Comparison of ENCODE assay signal across 12 cellular contexts in the genomic region with DNA sequence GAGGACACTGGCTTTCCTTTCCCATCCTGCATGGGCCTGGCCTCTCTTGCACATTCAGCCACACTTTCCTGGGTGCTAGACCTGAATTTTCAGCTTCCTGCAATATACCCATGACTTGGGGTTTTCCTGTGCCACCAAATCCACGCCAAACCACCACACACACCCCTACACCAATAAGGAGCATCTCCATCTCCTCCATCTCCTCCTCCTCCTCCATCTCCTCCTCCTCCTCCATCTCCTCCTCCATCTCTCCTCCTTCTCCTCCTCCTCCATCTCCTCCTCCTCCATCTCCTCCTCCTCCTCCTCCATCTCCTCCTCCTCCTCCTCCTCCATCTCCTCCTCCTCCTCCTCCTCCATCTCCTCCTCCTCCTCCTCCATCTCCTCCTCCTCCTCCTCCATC. TPM values are rescaled to one million over a fixed set of nuclear protein-coding genes. Genes with fewer than 3 reads are reported as not detected.
"Had no signal": no experiment of that assay in that cellular context is flagged by ENCODE, and none has a peak within 500 bp of the region (broad histone marks: within the 10 kb centered on the region; RNA-seq: fewer than 3 reads in every experiment).

No MANE protein-coding gene starts in this region.

RNA-seq across cellular contexts. Expression of gene SERPINE3, which starts 51.2 kb away (rescaled TPM):
- total RNA-seq: OCI-LY7, PC-3, PC-9, Peyer's patch, Right ventricle myocardium inferior, Right ventricle myocardium superior, RPMI7951, SJCRH30, SJSA1, SK-MEL-5, T-cell had no signal
- polyA plus RNA-seq: SK-N-SH had no signal
